8 cellular contexts compared by ENCODE assay signal in the genomic region with DNA sequence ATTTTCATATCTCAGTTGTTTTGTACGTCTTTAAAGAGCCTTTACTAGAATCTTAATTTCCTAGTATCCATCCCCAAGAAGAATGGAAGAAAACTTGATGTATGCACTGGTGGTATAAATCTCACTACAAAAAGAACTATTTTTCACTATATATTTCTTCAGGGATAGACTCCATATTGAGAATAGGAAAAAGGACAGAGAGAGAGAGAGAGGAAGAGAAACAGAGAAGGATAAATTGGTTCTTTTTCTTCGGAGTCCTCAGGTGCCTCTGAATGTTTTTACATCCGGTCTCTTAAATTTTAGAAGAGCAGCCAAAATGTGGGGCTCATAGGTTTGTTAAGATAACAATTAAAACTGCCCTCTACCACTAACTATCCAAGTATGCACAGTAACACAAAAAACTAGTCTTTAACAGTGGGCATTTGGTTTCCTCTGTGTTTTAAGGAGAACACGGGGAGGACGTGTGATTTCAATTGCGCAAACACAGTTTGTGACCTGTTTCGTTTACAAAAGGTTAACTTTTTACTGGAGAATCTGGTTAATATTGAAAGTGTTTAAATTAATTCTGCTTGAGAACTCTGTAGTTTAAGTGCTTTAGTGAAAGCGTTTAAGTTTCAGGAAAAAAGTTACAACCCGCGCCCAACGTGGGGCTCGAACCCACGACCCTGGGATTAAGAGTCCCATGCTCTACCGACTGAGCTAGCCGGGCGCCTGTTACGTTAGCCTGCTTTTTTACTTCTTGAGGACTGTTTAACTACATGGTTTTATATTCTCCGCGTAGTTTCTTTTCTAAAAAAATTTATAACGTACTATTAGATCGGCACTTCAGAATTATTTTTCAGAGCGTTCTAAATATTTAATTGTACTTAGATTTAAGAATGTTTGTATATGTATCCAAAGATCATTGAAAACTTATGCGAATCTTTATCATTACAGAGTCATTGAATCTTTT. TPM values are rescaled to one million over a fixed set of nuclear protein-coding genes. Genes with fewer than 3 reads are reported as not detected.
DNase-seq lines count a peak whose midpoint lies in the region; ATAC-seq lines count a peak whose summit lies in the region.

No MANE protein-coding gene starts in this region.

- no peaks in the 10 kb centered on the region for H3K9me3 Mint-ChIP-seq in activated T-cell treated with anti-CD3 and anti-CD28 coated beads, Interleukin-2, amount 50 U/mL, for 4 hours
- peaks cover 0 to 4% (median 0%) of the 10 kb centered on the region in 7 donors for H3K9me3 Mint-ChIP-seq in naive B cell

- H3K36me3 Mint-ChIP-seq in activated T-cell treated with anti-CD3 and anti-CD28 coated beads, Interleukin-2, amount 50 U/mL, for 4 hours (ENCODE audit: insufficient read depth) = no peaks in the 10 kb centered on the region
- no peaks in the 10 kb centered on the region for H3K36me3 Mint-ChIP-seq in naive B cell

- ATAC-seq in activated T-cell treated with anti-CD3 and anti-CD28 coated beads, Interleukin-2, amount 50 U/mL, for 4 hours = peak; percentile 32 to 50
- peak; percentile 25 to 27 for ATAC-seq in naive B cell (ENCODE audit: low read depth in 2 of 2)
- no peak for ATAC-seq in HG03442 (IDR thresholded peaks at IDR 0.05; ENCODE audit: unreplicated experiment)

- DNase-seq in DMS 273 treated with DMSO at 0.1 percent for 48 hours (lab: John Stamatoyannopoulos, UW) (peak; percentile 39), HT-29 (ENCODE audit: low spot score) (peak; percentile 78), OCI-M1 (lab: John Stamatoyannopoulos, UW) (peak; percentile 84), fibroblast of gingiva (ENCODE audit: low read depth) (peak; percentile 45), naive B cell (peak; percentile 82)
- DNase-seq in activated T-cell treated with anti-CD3 and anti-CD28 coated beads, Interleukin-2, amount 50 U/mL, for 4 hours = peak; percentile 86
- DNase-seq in stimulated activated CD8-positive, alpha-beta memory T cell treated with anti-CD3 and anti-CD28 coated beads, Interleukin-7, amount 100 ng/mL, for 48 hours (ENCODE audit: extremely low read depth in 1 of 2, low read depth in 1 of 2) = peak; percentile 26 to 55

- H3K27ac Mint-ChIP-seq in naive B cell = peak overlapping the region in 1 of 6 donors; percentile 87

- H3K4me3 Mint-ChIP-seq in activated T-cell treated with anti-CD3 and anti-CD28 coated beads, Interleukin-2, amount 50 U/mL, for 4 hours = no peak overlapping the region
- H3K4me3 Mint-ChIP-seq in naive B cell = no peak overlapping the region

- peaks cover 24% of the 10 kb centered on the region for H3K4me1 Mint-ChIP-seq in activated T-cell treated with anti-CD3 and anti-CD28 coated beads, Interleukin-2, amount 50 U/mL, for 4 hours (ENCODE audit: low read depth)
- peaks cover 16 to 27% (median 19%) of the 10 kb centered on the region in 3 donors for H3K4me1 Mint-ChIP-seq in naive B cell

- H3K27me3 Mint-ChIP-seq in activated T-cell treated with anti-CD3 and anti-CD28 coated beads, Interleukin-2, amount 50 U/mL, for 4 hours (ENCODE audit: low read depth) = no peaks in the 10 kb centered on the region
- H3K27me3 Mint-ChIP-seq in naive B cell = peaks cover 0 to 4% (median 0%) of the 10 kb centered on the region in 3 donors

RNA-seq across cellular contexts. Expression of a gene that starts 5.1 kb away (rescaled TPM):
- 104 and 112 TPM in 2 replicates for total RNA-seq in HT-29 (2014; rRNA removed; shearing (Covaris generic))
- total RNA-seq in activated T-cell treated with anti-CD3 and anti-CD28 coated beads, Interleukin-2, amount 50 U/mL, for 4 hours = 100 to 1,000 TPM; 485 to 528 (median 512) TPM
- polyA plus RNA-seq in naive B cell (ENCODE audit: low read depth in 6 of 6) = 100 to 1,000 TPM; 134 to 182 (median 141) TPM

RNA-seq across cellular contexts. Expression of a gene that starts 39.6 kb away (rescaled TPM):
- 10.9 and 16.7 TPM in 2 replicates for total RNA-seq in HT-29 (2014; rRNA removed; shearing (Covaris generic))
- total RNA-seq in activated T-cell treated with anti-CD3 and anti-CD28 coated beads, Interleukin-2, amount 50 U/mL, for 4 hours = 10 to 100 TPM; 29.0 to 35.4 (median 34.4) TPM
- 100 to 1,000 TPM in 1 of 6 donors, 10 to 100 TPM in 5; 66.2 to 117 (median 76.6) TPM for polyA plus RNA-seq in naive B cell (ENCODE audit: low read depth in 6 of 6)

RNA-seq across cellular contexts. Expression of a gene that starts 58.8 kb away (rescaled TPM):
- 2.9 and 4.7 TPM in 2 replicates for total RNA-seq in HT-29 (2014; rRNA removed; shearing (Covaris generic))
- total RNA-seq in activated T-cell treated with anti-CD3 and anti-CD28 coated beads, Interleukin-2, amount 50 U/mL, for 4 hours = 10 to 100 TPM; 12.2 to 17.4 (median 13.2) TPM
- polyA plus RNA-seq in naive B cell (ENCODE audit: low read depth in 6 of 6) = 10 to 100 TPM; 24.1 to 52.4 (median 32.9) TPM
